Comparison of ENCODE assay signal across 24 cellular contexts in genomic region chr3:163813935-163814334, GRCh38.
"Had no signal": no experiment of that assay in that cellular context is flagged by ENCODE, and none has a peak within 500 bp of the region (broad histone marks: within the 10 kb centered on the region; RNA-seq: fewer than 3 reads in every experiment).

No MANE protein-coding gene starts in this region.

- H3K9me3 ChIP-seq: SJCRH30 had no signal

- H3K4me3 Mint-ChIP-seq: T-cell had no signal

- H3K4me3 ChIP-seq: SJCRH30 had no signal

- DNase-seq: IMR-90; Kasumi-1; KG1; MV-4-11; NCI-H1048; NCI-H1105; NCI-H1417; NCI-H1436 treated with DMSO at 0.1 percent for 48 hours; NCI-H1694; NCI-H187 treated with DMSO at 0.1 percent for 48 hours; NCI-H2029 treated with DMSO at 0.1 percent for 48 hours; NCI-H2171 treated with DMSO at 0.1 percent for 48 hours; NCI-H510A; NCI-H524 treated with DMSO at 0.1 percent for 48 hours; NCI-H69; NCI-H774; NK-92 treated with Interleukin-12 subunit alpha and Interleukin-12 subunit beta, amount 100 ng/mL, for 24 hours; PC-3; SHP77 treated with DMSO at 0.1 percent for 48 hours; SJCRH30; SW 1271; T-cell had no signal

- H3K4me1 ChIP-seq: SJCRH30 had no signal

- H3K4me1 Mint-ChIP-seq: T-cell had no signal

- H3K27me3 ChIP-seq: SJCRH30 had no signal

- ATAC-seq: Panc1, PC-3, Right ventricle myocardium inferior, T-cell had no signal

- H3K27me3 Mint-ChIP-seq: T-cell had no signal

- H3K27ac ChIP-seq: SJCRH30 had no signal

- H3K36me3 Mint-ChIP-seq: T-cell had no signal

- H3K36me3 ChIP-seq: SJCRH30 had no signal

- H3K27ac Mint-ChIP-seq: T-cell had no signal
